In genomic region chr11:91947215-91947614, GRCh38 we compare ENCODE assay signal across 10 cellular contexts.
DNase-seq lines count a peak whose midpoint lies in the region; TF ChIP-seq lines count a peak whose summit lies in the region.
"Had no signal": no experiment of that assay in that cellular context is flagged by ENCODE, and none has a peak within 500 bp of the region (broad histone marks: within the 10 kb centered on the region; RNA-seq: fewer than 3 reads in every experiment).

No MANE protein-coding gene starts in this region.

- peak; percentile 84 for DNase-seq in GM04504 (ENCODE audit: low read depth)
- DNase-seq in NCI-H226 = peak; percentile 65
- peak; percentile 2 to 20 for DNase-seq in cardiac fibroblast (ENCODE audit: low read depth in 2 of 2)
- peak; percentile 11 for DNase-seq in retina
- DNase-seq in stimulated activated CD4-positive, alpha-beta T cell treated with anti-CD3 and anti-CD28 coated beads, Interleukin-4, amount 100 ng/mL, for 24 hours = no peak
- DNase-seq in SIG-M5 (lab: John Stamatoyannopoulos, UW) = no peak
- no peak for DNase-seq in activated naive CD4-positive, alpha-beta T cell treated with anti-CD3 and anti-CD28 coated beads, Interleukin-2, amount 50 U/mL, for 16 hours
- DNase-seq in activated naive CD4-positive, alpha-beta T cell treated with Interleukin-2 at 50 U/mL for 16 hours = no peak
- DNase-seq: H7; stimulated activated CD8-positive, alpha-beta memory T cell treated with anti-CD3 and anti-CD28 coated beads, Interleukin-4, amount 100 ng/mL, for 48 hours had no signal

- no peak for TF ChIP-seq CTCF in cardiac fibroblast (IDR thresholded peaks at IDR 0.05; ENCODE audit: low read depth, low read length)

- no peak overlapping the region for H3K4me3 ChIP-seq in cardiac fibroblast (replicated peaks in 1 of 2; ENCODE audit: low read depth in 2 of 2, low read length in 2 of 2)

Comparison
In these comparisons a context has a peak if more than half of its experiments do, and no peak if none do; other contexts are left out.
1. DNase-seq: peak in GM04504 (single experiment), NCI-H226 (single experiment), cardiac fibroblast (2 of 2) and retina (single experiment); none in stimulated activated CD4-positive, alpha-beta T cell treated with anti-CD3 and anti-CD28 coated beads, Interleukin-4, amount 100 ng/mL, for 24 hours (single experiment), SIG-M5 (single experiment), activated naive CD4-positive, alpha-beta T cell treated with anti-CD3 and anti-CD28 coated beads, Interleukin-2, amount 50 U/mL, for 16 hours (single experiment) and activated naive CD4-positive, alpha-beta T cell treated with Interleukin-2 at 50 U/mL for 16 hours (single experiment).